Comparison of ENCODE assay signal across 1 cellular context in the genomic region with DNA sequence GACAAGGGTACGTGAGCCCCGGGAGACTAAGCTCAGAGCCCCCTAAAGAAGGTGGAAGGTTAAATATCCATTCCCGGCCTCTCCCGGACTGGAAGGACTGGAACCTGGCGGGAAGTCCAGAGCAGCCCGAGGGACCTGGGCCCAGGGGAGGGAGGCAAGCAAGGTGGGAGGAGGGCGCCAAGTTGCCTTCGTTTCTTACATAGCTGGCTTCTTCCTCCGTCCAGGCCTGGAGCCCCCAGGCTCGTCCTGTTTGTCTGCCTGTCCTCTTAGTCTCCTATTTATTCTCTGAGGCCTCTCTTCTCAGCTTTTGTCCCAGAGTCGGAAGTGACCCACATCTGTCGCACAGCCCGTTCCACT.
A peak's percentile ranks its signal among the peaks of the same experiment; 100 is the strongest.
TF ChIP-seq lines count a peak whose summit lies in the region.

No MANE protein-coding gene starts in this region.

TF ChIP-seq in HepG2, 621 proteins besides CTCF, POLR2A, EP300 and RAD21 (continues in another document):
- TF ChIP-seq, protein P1, sequence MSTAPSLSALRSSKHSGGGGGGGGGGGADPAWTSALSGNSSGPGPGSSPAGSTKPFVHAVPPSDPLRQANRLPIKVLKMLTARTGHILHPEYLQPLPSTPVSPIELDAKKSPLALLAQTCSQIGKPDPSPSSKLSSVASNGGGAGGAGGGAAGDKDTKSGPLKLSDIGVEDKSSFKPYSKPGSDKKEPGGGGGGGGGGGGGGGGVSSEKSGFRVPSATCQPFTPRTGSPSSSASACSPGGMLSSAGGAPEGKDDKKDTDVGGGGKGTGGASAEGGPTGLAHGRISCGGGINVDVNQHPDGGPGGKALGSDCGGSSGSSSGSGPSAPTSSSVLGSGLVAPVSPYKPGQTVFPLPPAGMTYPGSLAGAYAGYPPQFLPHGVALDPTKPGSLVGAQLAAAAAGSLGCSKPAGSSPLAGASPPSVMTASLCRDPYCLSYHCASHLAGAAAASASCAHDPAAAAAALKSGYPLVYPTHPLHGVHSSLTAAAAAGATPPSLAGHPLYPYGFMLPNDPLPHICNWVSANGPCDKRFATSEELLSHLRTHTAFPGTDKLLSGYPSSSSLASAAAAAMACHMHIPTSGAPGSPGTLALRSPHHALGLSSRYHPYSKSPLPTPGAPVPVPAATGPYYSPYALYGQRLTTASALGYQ (CRISPR knock-in tag; IDR thresholded peaks at IDR 0.05) = no peak
- TF ChIP-seq ZNF432 (CRISPR knock-in tag; IDR thresholded peaks at IDR 0.05; ENCODE audit: borderline replicate concordance) (no peak), RBM22 (optimal IDR thresholded peaks at IDR 0.05; ENCODE audit: low read length) (no peak), ZSCAN22 (CRISPR knock-in tag; IDR thresholded peaks at IDR 0.05) (0 out of 2 replicates have a peak, but pooled peaks have one; percentile 12), IRX3 (CRISPR knock-in tag; IDR thresholded peaks at IDR 0.05; ENCODE audit: borderline replicate concordance, low read depth) (no peak), SMAD9 (CRISPR knock-in tag; IDR thresholded peaks at IDR 0.05) (no peak), ZNF720 (CRISPR knock-in tag; IDR thresholded peaks at IDR 0.05) (no peak), ZFP36L1 (CRISPR knock-in tag; IDR thresholded peaks at IDR 0.05) (no peak), ZNF737 (CRISPR knock-in tag; IDR thresholded peaks at IDR 0.05; ENCODE audit: borderline replicate concordance) (no peak), POLR2AphosphoS5 (IDR thresholded peaks at IDR 0.05; ENCODE audit: low read depth, low read length) (no peak), ZNF383 (CRISPR knock-in tag; IDR thresholded peaks at IDR 0.05; ENCODE audit: borderline replicate concordance) (peak; percentile 97), NR2F1 (CRISPR knock-in tag; IDR thresholded peaks at IDR 0.05) (0 out of 4 replicates have a peak, but pooled peaks of 1 of the 2 experiments have one; percentile 5), EED (CRISPR knock-in tag; IDR thresholded peaks at IDR 0.05) (peak; percentile 69; the same call in 1 of the 2 replicates), KLF15 (CRISPR knock-in tag; IDR thresholded peaks at IDR 0.05; ENCODE audit: borderline replicate concordance) (0 out of 2 replicates have a peak, but pooled peaks have one; percentile 1), AGO2 (optimal IDR thresholded peaks at IDR 0.05; ENCODE audit: low read depth, low read length) (peak; percentile 63), SSRP1 (CRISPR knock-in tag; IDR thresholded peaks at IDR 0.05) (no peak), PAWR (CRISPR knock-in tag; IDR thresholded peaks at IDR 0.05; ENCODE audit: borderline replicate concordance) (peak; percentile 27; the same call in 1 of the 2 replicates), ZNF607 (CRISPR knock-in tag; IDR thresholded peaks at IDR 0.05; ENCODE audit: borderline replicate concordance) (no peak), ZNF839 (CRISPR knock-in tag; IDR thresholded peaks at IDR 0.05; ENCODE audit: borderline replicate concordance) (peak; percentile 21; the same call in 1 of the 2 replicates), KLF11 (CRISPR knock-in tag; IDR thresholded peaks at IDR 0.05) (no peak), ZNF34 (CRISPR knock-in tag; IDR thresholded peaks at IDR 0.05; ENCODE audit: borderline replicate concordance) (peak; percentile 19), SP2 (CRISPR knock-in tag; IDR thresholded peaks at IDR 0.05) (no peak), NFKBIZ (CRISPR knock-in tag; IDR thresholded peaks at IDR 0.05) (no peak), ZNF234 (CRISPR knock-in tag; conservative IDR thresholded peaks at IDR 0.05) (no peak), KAT7 (CRISPR knock-in tag; IDR thresholded peaks at IDR 0.05; ENCODE audit: borderline replicate concordance) (no peak), HDAC6 (IDR thresholded peaks at IDR 0.05; ENCODE audit: low read depth, low read length) (no peak), ZNF20 (CRISPR knock-in tag; IDR thresholded peaks at IDR 0.05) (peak; percentile 82; the same call in 1 of the 2 replicates), ZNF674 (CRISPR knock-in tag; IDR thresholded peaks at IDR 0.05; ENCODE audit: low read depth) (0 out of 2 replicates have a peak, but pooled peaks have one; percentile 3)
- TF ChIP-seq, protein P2, sequence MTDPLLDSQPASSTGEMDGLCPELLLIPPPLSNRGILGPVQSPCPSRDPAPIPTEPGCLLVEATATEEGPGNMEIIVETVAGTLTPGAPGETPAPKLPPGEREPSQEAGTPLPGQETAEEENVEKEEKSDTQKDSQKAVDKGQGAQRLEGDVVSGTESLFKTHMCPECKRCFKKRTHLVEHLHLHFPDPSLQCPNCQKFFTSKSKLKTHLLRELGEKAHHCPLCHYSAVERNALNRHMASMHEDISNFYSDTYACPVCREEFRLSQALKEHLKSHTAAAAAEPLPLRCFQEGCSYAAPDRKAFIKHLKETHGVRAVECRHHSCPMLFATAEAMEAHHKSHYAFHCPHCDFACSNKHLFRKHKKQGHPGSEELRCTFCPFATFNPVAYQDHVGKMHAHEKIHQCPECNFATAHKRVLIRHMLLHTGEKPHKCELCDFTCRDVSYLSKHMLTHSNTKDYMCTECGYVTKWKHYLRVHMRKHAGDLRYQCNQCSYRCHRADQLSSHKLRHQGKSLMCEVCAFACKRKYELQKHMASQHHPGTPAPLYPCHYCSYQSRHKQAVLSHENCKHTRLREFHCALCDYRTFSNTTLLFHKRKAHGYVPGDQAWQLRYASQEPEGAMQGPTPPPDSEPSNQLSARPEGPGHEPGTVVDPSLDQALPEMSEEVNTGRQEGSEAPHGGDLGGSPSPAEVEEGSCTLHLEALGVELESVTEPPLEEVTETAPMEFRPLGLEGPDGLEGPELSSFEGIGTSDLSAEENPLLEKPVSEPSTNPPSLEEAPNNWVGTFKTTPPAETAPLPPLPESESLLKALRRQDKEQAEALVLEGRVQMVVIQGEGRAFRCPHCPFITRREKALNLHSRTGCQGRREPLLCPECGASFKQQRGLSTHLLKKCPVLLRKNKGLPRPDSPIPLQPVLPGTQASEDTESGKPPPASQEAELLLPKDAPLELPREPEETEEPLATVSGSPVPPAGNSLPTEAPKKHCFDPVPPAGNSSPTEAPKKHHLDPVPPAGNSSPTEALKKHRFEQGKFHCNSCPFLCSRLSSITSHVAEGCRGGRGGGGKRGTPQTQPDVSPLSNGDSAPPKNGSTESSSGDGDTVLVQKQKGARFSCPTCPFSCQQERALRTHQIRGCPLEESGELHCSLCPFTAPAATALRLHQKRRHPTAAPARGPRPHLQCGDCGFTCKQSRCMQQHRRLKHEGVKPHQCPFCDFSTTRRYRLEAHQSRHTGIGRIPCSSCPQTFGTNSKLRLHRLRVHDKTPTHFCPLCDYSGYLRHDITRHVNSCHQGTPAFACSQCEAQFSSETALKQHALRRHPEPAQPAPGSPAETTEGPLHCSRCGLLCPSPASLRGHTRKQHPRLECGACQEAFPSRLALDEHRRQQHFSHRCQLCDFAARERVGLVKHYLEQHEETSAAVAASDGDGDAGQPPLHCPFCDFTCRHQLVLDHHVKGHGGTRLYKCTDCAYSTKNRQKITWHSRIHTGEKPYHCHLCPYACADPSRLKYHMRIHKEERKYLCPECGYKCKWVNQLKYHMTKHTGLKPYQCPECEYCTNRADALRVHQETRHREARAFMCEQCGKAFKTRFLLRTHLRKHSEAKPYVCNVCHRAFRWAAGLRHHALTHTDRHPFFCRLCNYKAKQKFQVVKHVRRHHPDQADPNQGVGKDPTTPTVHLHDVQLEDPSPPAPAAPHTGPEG (CRISPR knock-in tag; IDR thresholded peaks at IDR 0.05) = no peak
- TF ChIP-seq, protein P3, sequence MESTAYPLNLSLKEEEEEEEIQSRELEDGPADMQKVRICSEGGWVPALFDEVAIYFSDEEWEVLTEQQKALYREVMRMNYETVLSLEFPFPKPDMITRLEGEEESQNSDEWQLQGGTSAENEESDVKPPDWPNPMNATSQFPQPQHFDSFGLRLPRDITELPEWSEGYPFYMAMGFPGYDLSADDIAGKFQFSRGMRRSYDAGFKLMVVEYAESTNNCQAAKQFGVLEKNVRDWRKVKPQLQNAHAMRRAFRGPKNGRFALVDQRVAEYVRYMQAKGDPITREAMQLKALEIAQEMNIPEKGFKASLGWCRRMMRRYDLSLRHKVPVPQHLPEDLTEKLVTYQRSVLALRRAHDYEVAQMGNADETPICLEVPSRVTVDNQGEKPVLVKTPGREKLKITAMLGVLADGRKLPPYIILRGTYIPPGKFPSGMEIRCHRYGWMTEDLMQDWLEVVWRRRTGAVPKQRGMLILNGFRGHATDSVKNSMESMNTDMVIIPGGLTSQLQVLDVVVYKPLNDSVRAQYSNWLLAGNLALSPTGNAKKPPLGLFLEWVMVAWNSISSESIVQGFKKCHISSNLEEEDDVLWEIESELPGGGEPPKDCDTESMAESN (CRISPR knock-in tag; conservative IDR thresholded peaks at IDR 0.05) = no peak
- TF ChIP-seq, protein P4, sequence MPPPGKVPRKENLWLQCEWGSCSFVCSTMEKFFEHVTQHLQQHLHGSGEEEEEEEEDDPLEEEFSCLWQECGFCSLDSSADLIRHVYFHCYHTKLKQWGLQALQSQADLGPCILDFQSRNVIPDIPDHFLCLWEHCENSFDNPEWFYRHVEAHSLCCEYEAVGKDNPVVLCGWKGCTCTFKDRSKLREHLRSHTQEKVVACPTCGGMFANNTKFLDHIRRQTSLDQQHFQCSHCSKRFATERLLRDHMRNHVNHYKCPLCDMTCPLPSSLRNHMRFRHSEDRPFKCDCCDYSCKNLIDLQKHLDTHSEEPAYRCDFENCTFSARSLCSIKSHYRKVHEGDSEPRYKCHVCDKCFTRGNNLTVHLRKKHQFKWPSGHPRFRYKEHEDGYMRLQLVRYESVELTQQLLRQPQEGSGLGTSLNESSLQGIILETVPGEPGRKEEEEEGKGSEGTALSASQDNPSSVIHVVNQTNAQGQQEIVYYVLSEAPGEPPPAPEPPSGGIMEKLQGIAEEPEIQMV (CRISPR knock-in tag; IDR thresholded peaks at IDR 0.05; ENCODE audit: low read depth) = no peak
- TF ChIP-seq, protein P5, sequence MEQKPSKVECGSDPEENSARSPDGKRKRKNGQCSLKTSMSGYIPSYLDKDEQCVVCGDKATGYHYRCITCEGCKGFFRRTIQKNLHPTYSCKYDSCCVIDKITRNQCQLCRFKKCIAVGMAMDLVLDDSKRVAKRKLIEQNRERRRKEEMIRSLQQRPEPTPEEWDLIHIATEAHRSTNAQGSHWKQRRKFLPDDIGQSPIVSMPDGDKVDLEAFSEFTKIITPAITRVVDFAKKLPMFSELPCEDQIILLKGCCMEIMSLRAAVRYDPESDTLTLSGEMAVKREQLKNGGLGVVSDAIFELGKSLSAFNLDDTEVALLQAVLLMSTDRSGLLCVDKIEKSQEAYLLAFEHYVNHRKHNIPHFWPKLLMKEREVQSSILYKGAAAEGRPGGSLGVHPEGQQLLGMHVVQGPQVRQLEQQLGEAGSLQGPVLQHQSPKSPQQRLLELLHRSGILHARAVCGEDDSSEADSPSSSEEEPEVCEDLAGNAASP (CRISPR knock-in tag; IDR thresholded peaks at IDR 0.05; ENCODE audit: borderline replicate concordance) = no peak
- TF ChIP-seq, protein P6, sequence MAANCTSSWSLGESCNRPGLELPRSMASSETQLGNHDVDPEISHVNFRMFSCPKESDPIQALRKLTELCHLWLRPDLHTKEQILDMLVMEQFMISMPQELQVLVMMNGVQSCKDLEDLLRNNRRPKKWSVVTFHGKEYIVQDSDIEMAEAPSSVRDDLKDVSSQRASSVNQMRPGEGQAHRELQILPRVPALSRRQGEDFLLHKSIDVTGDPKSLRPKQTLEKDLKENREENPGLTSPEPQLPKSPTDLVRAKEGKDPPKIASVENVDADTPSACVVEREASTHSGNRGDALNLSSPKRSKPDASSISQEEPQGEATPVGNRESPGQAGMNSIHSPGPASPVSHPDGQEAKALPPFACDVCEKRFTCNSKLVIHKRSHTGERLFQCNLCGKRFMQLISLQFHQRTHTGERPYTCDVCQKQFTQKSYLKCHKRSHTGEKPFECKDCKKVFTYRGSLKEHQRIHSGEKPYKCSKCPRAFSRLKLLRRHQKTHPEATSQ (CRISPR knock-in tag; IDR thresholded peaks at IDR 0.05; ENCODE audit: borderline replicate concordance) = no peak
- TF ChIP-seq, protein P7, sequence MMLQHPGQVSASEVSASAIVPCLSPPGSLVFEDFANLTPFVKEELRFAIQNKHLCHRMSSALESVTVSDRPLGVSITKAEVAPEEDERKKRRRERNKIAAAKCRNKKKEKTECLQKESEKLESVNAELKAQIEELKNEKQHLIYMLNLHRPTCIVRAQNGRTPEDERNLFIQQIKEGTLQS (CRISPR knock-in tag; IDR thresholded peaks at IDR 0.05) = no peak; the same call in 1 of the 2 replicates
- TF ChIP-seq, protein P8, sequence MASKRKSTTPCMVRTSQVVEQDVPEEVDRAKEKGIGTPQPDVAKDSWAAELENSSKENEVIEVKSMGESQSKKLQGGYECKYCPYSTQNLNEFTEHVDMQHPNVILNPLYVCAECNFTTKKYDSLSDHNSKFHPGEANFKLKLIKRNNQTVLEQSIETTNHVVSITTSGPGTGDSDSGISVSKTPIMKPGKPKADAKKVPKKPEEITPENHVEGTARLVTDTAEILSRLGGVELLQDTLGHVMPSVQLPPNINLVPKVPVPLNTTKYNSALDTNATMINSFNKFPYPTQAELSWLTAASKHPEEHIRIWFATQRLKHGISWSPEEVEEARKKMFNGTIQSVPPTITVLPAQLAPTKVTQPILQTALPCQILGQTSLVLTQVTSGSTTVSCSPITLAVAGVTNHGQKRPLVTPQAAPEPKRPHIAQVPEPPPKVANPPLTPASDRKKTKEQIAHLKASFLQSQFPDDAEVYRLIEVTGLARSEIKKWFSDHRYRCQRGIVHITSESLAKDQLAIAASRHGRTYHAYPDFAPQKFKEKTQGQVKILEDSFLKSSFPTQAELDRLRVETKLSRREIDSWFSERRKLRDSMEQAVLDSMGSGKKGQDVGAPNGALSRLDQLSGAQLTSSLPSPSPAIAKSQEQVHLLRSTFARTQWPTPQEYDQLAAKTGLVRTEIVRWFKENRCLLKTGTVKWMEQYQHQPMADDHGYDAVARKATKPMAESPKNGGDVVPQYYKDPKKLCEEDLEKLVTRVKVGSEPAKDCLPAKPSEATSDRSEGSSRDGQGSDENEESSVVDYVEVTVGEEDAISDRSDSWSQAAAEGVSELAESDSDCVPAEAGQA (IDR thresholded peaks at IDR 0.05; ENCODE audit: low read depth) = 0 out of 2 replicates have a peak, but pooled peaks have one; percentile 7
- TF ChIP-seq, protein P8 (CRISPR knock-in tag; IDR thresholded peaks at IDR 0.05; ENCODE audit: borderline replicate concordance) = no peak
- TF ChIP-seq, protein P9, sequence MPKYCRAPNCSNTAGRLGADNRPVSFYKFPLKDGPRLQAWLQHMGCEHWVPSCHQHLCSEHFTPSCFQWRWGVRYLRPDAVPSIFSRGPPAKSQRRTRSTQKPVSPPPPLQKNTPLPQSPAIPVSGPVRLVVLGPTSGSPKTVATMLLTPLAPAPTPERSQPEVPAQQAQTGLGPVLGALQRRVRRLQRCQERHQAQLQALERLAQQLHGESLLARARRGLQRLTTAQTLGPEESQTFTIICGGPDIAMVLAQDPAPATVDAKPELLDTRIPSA (CRISPR knock-in tag; IDR thresholded peaks at IDR 0.05; ENCODE audit: borderline replicate concordance) = no peak
